ENCODE assay signal across 12 cellular contexts in the genomic region with DNA sequence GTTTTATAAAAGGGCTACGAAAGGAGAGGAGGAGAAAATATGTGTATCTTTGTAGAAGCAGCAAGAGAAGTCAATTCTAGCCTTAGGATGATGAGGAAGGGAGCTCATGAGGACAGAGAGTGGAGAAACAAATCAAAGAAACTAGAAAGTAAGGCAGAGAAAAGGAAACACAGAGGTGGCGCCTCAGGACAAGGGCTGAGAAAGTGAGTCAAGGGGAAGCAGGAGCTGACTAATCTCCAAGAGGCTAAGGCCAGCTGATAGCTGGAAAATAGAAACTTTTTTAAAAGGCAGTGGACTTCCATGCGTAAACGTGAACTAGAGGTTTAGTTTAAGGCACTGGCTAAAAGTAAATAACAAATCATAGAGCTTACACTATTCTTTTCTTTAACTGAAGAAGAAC.
DNase-seq lines count a peak whose midpoint lies in the region; ATAC-seq, FAIRE-seq and TF ChIP-seq lines count a peak whose summit lies in the region.
"Had no signal": no experiment of that assay in that cellular context is flagged by ENCODE, and none has a peak within 500 bp of the region (broad histone marks: within the 10 kb centered on the region; RNA-seq: fewer than 3 reads in every experiment).

No MANE protein-coding gene starts in this region.

- peaks cover 14% of the 10 kb centered on the region for H3K4me1 ChIP-seq in neural progenitor cell
- H3K4me1 ChIP-seq: testis had no signal

- H3K36me3 Mint-ChIP-seq in neural progenitor cell, result no peaks in the 10 kb centered on the region

- no peaks in the 10 kb centered on the region for H3F3A ChIP-seq in neural progenitor cell (ENCODE audit: low read depth)

- H3K36me3 ChIP-seq in bronchial epithelial cell (ENCODE audit: control insufficient read depth, insufficient read depth, low read length) (no peaks in the 10 kb centered on the region), neural progenitor cell (no peaks in the 10 kb centered on the region)
- H3K36me3 ChIP-seq: lower lobe of right lung had no signal

- no peak overlapping the region for H3K27ac Mint-ChIP-seq in neural progenitor cell

- H3K4me1 Mint-ChIP-seq in neural progenitor cell, result peaks cover 12% of the 10 kb centered on the region

- H3K4me3 Mint-ChIP-seq in neural progenitor cell, result no peak overlapping the region

- peak overlapping the region; percentile 14 for H3K4me2 ChIP-seq in neural progenitor cell

- H3K27me3 Mint-ChIP-seq in neural progenitor cell (ENCODE audit: insufficient read depth, low read depth), result peaks cover 3% of the 10 kb centered on the region

- peak; percentile 65 for DNase-seq in Daoy (ENCODE audit: low read depth)
- peak; percentile 51 for DNase-seq in NCI-H226
- peak; percentile 66 for DNase-seq in bronchial epithelial cell (ENCODE audit: low read depth)
- no peak for DNase-seq in neural progenitor cell (ENCODE audit: low spot score)
- no peak for DNase-seq in GM19240 (ENCODE audit: insufficient read length, low spot score)
- no peak for DNase-seq in central memory CD4-positive, alpha-beta T cell
- DNase-seq: lower lobe of right lung, NCI-H1092, testis had no signal

- no peak for ATAC-seq in GM21367 (IDR thresholded peaks at IDR 0.05; ENCODE audit: unreplicated experiment)
- ATAC-seq: Panc1 had no signal

- H3K4me3 ChIP-seq in bronchial epithelial cell (ENCODE audit: low read depth, low read length) (no peak overlapping the region), neural progenitor cell (no peak overlapping the region)
- H3K4me3 ChIP-seq: esophagus muscularis mucosa, lower lobe of right lung, testis had no signal

- no peak overlapping the region for H3K9ac ChIP-seq in neural progenitor cell

- no peak overlapping the region for H3K27ac ChIP-seq in neural progenitor cell
- H3K27ac ChIP-seq: lower lobe of right lung, testis had no signal

- no peak for FAIRE-seq in bronchial epithelial cell (lab: Jason Lieb, UNC)

- H3K9me3 ChIP-seq in neural progenitor cell (ENCODE audit: low read depth), result no peaks in the 10 kb centered on the region
- H3K9me3 ChIP-seq: esophagus muscularis mucosa, lower lobe of right lung, testis had no signal

- TF ChIP-seq CTCF in bronchial epithelial cell (IDR thresholded peaks at IDR 0.05; ENCODE audit: insufficient read depth, low read length, severe bottlenecking), result no peak
- TF ChIP-seq CTCF in neural progenitor cell (IDR thresholded peaks at IDR 0.05), result no peak

- no peak overlapping the region for H2AFZ ChIP-seq in neural progenitor cell (replicated peaks)

- H3K27me3 ChIP-seq in bronchial epithelial cell (ENCODE audit: control insufficient read depth, insufficient read depth, low read length) (no peaks in the 10 kb centered on the region), neural progenitor cell (no peaks in the 10 kb centered on the region)
- H3K27me3 ChIP-seq: esophagus muscularis mucosa, testis had no signal

- no peaks in the 10 kb centered on the region for H4K20me1 ChIP-seq in neural progenitor cell (ENCODE audit: low read depth)

- H3K79me2 ChIP-seq in neural progenitor cell (ENCODE audit: low read depth), result no peaks in the 10 kb centered on the region

- H3K9me3 Mint-ChIP-seq in neural progenitor cell, result no peaks in the 10 kb centered on the region

Comparison
In these comparisons a context has a peak if more than half of its experiments do, and no peak if none do; other contexts are left out.
1. DNase-seq: peak in Daoy (single experiment), NCI-H226 (single experiment) and bronchial epithelial cell (single experiment); none in neural progenitor cell (single experiment), GM19240 (single experiment) and central memory CD4-positive, alpha-beta T cell (single experiment).